ENCODE assay signal across 8 cellular contexts in the genomic region with DNA sequence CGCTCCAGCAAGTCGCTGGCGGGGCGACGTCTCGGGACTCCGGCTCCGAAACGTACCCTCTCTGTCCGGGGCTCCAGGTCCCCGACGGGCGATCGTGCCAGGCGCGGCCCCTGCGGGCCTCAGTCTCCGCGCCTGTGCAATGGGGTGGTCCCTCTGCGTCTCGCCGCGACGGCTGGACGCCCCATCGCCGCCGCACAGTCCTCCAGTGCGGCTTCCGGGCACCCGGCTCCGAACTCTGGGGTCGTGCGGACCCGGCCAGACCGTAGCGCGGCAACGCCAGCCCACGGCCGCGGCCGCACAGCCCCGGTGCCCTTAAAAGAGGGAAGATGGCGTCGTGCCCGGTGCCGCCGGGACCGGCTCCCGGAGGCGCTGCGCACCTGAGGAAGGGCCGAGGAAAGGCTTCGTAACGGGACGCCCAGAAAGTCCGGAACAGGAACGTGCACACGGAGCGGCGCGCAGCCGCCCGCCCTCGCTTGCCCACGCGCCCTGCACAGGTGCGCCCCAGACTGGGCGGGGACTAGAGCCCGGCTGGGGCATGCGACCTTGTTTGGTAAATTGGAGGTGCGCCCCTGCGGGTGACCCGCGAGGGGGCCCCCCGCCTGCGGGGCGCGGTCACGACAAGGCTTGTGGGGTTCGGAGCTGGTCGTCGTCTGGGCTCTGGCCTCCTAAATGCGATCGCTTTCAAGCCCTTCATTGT. TPM values are rescaled to one million over a fixed set of nuclear protein-coding genes. Genes with fewer than 3 reads are reported as not detected.
DNase-seq lines count a peak whose midpoint lies in the region; FAIRE-seq and TF ChIP-seq lines count a peak whose summit lies in the region.

No MANE protein-coding gene starts in this region.

- TF ChIP-seq CTCF in adrenal gland (IDR thresholded peaks at IDR 0.05) (no peak), D721Med (IDR thresholded peaks at IDR 0.05; ENCODE audit: insufficient read depth, missing control alignments) (no peak)

- DNase-seq in NCI-H345 (lab: John Stamatoyannopoulos, UW) (peak; percentile 33), NCI-H345 treated with DMSO at 0.1 percent for 48 hours (lab: John Stamatoyannopoulos, UW; ENCODE audit: unreplicated experiment) (no peak), RPMI8226 (peak; percentile 83), adrenal gland (peak in 4 of 7 donors; percentile 40 to 49 (median 41)), iPS-NIHi11 (ENCODE audit: low spot score) (peak; percentile 58), D721Med (ENCODE audit: insufficient read length, low spot score) (no peak), pons (ENCODE audit: low spot score) (no peak)
- DNase-seq in stimulated activated CD4-positive, alpha-beta T cell treated with anti-CD3 and anti-CD28 coated beads, Interleukin-2, amount 100 ng/mL, for 4 hours (ENCODE audit: low read depth): peak; percentile 48

- intact Hi-C loops in adrenal gland (cut with DNase I): no loop called here

- peak overlapping the region in 1 of 5 donors; percentile 20 for H3K27ac ChIP-seq in adrenal gland

- no peak for FAIRE-seq in D721Med (lab: Jason Lieb, UNC)

- H3K9me3 ChIP-seq in adrenal gland (replicated peaks in 1 of 3): no peaks in the 10 kb centered on the region

- H3K4me3 ChIP-seq in adrenal gland: peak overlapping the region in 2 of 4 donors; percentile 59 to 62

- H3K27me3 ChIP-seq in adrenal gland: no peaks in the 10 kb centered on the region

- peaks cover 13 to 18% of the 10 kb centered on the region in 2 donors for H3K4me1 ChIP-seq in adrenal gland (replicated peaks in 1 of 2)

- TF ChIP-seq POLR2A in adrenal gland (IDR thresholded peaks at IDR 0.05): no peak

- no peaks in the 10 kb centered on the region for H3K36me3 ChIP-seq in adrenal gland (replicated peaks in 1 of 2)

- 3 to 10% (median 4%) methylated on average over 23 to 86 of the region's 86 CpGs for WGBS in adrenal gland, 4 donors

RNA-seq across cellular contexts. Expression of a gene that starts 0.5 kb away (rescaled TPM):
- total RNA-seq in adrenal gland: 1 to 10 TPM; 1.7 to 7.4 (median 2.5) TPM
- polyA plus RNA-seq in adrenal gland: 1 to 10 TPM in 2 of 3 donors, not detected in 1; 3.1 to 3.4 TPM

RNA-seq across cellular contexts. Expression of a gene that starts 21.9 kb away (rescaled TPM):
- total RNA-seq in adrenal gland: 10 to 100 TPM in 2 of 8 donors, 1 to 10 TPM in 6; 5.8 to 11.1 (median 8.3) TPM
- polyA plus RNA-seq in adrenal gland: 10 to 100 TPM in 1 of 3 donors, 1 to 10 TPM in 2; 5.0 to 12.9 (median 7.0) TPM

RNA-seq across cellular contexts. Expression of a gene that starts 32.1 kb away (rescaled TPM):
- 10 to 100 TPM; 26.4 to 92.9 (median 30.8) TPM for total RNA-seq in adrenal gland
- polyA plus RNA-seq in adrenal gland: 10 to 100 TPM; 16.9 to 28.2 (median 19.5) TPM

RNA-seq across cellular contexts. Expression of a gene that starts 40.3 kb away (rescaled TPM):
- total RNA-seq in adrenal gland: 100 to 1,000 TPM; 131 to 881 (median 235) TPM
- 100 to 1,000 TPM in 2 of 3 donors, 1 to 10 TPM in 1; 7.8 to 351 (median 182) TPM for polyA plus RNA-seq in adrenal gland

Comparison
In these comparisons a context has a peak if more than half of its experiments do, and no peak if none do; other contexts are left out.
1. DNase-seq: peak in NCI-H345 (single experiment), RPMI8226 (single experiment), adrenal gland (4 of 7), iPS-NIHi11 (single experiment) and stimulated activated CD4-positive, alpha-beta T cell treated with anti-CD3 and anti-CD28 coated beads, Interleukin-2, amount 100 ng/mL, for 4 hours (single experiment); none in NCI-H345 treated with DMSO at 0.1 percent for 48 hours (single experiment), D721Med (single experiment) and pons (single experiment).